ENCODE assay signal across 9 cellular contexts in genomic region chr5:111643499-111643898, GRCh38.
"Had no signal": no experiment of that assay in that cellular context is flagged by ENCODE, and none has a peak within 500 bp of the region (broad histone marks: within the 10 kb centered on the region; RNA-seq: fewer than 3 reads in every experiment).

No MANE protein-coding gene starts in this region.

- H3K27ac ChIP-seq: GM23248 had no signal

- H3K4me1 ChIP-seq: HAP-1 had no signal

- ATAC-seq: HCT116, K562 had no signal

- H3K9ac ChIP-seq: GM23248 had no signal

- H3K4me3 ChIP-seq: GM23248, HAP-1, K562 had no signal

- H2AFZ ChIP-seq: GM23248 had no signal

- FAIRE-seq: K562 had no signal

- H3K36me3 ChIP-seq: HAP-1 had no signal

- DNase-seq: GM23248, GOT3, H7, HFFc6, IMR-90, KG1 had no signal
